ENCODE assay signal across 19 cellular contexts in the genomic region with DNA sequence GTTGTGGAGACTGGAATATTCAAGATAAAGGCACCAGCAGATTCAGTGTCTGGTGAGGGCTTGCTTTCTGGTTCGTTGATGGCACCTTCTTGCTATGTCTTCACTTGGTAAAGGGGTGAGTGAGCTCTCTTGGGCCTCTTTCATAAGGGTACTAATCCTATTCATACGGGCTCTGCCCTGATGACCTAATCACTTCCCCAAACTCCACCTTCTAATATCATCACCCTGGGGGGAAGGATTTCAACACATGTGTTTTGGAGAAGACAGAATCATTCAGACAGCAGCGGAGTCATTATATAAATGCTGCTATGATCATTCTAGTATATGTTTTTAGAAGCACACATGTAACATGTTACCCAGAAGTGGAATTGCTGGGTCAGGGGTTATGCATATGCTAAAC.
"Had no signal": no experiment of that assay in that cellular context is flagged by ENCODE, and none has a peak within 500 bp of the region (broad histone marks: within the 10 kb centered on the region; RNA-seq: fewer than 3 reads in every experiment).

No MANE protein-coding gene starts in this region.

- ATAC-seq: esophagus mucosa, gastroesophageal sphincter, lower lobe of right lung, natural killer cell, right cardiac atrium had no signal

- H3K9me3 ChIP-seq: gastroesophageal sphincter, lower lobe of right lung had no signal

- H3K9me3 Mint-ChIP-seq: memory B cell had no signal

- H3K27ac Mint-ChIP-seq: immature natural killer cell, memory B cell, mesothelial cell of epicardium, natural killer cell, progenitor cell of endocrine pancreas, type B pancreatic cell had no signal

- H3K36me3 Mint-ChIP-seq: immature natural killer cell, memory B cell, natural killer cell had no signal

- H3K4me1 ChIP-seq: gastroesophageal sphincter, left ventricle myocardium inferior, lower lobe of right lung had no signal

- H3K27ac ChIP-seq: coronary artery, gastroesophageal sphincter, left ventricle myocardium inferior, lower lobe of right lung had no signal

- H3K4me3 Mint-ChIP-seq: immature natural killer cell, memory B cell, mesothelial cell of epicardium, natural killer cell, neural crest cell, type B pancreatic cell had no signal

- H3K4me3 ChIP-seq: coronary artery, gastroesophageal sphincter, left ventricle myocardium inferior, lower lobe of right lung had no signal

- H3K4me1 Mint-ChIP-seq: immature natural killer cell, memory B cell, mesothelial cell of epicardium, natural killer cell had no signal

- H3K27me3 ChIP-seq: gastroesophageal sphincter had no signal

- H3K27me3 Mint-ChIP-seq: memory B cell, progenitor cell of endocrine pancreas, type B pancreatic cell had no signal

- DNase-seq: effector CD4-positive, alpha-beta T cell; foreskin fibroblast; glutamatergic neuron; immature natural killer cell; left ventricle myocardium inferior; lower lobe of right lung; natural killer cell; right cardiac atrium; small intestine; stimulated activated CD4-positive, alpha-beta T cell treated with anti-CD3 and anti-CD28 coated beads, Interleukin-12 subunit alpha, Interleukin-12 subunit beta, amount 100 ng/mL, for 4 hours; stimulated activated naive CD4-positive, alpha-beta T cell treated with Interleukin-2 at 50 U/mL for 16 hours had no signal

- H3K36me3 ChIP-seq: gastroesophageal sphincter, left ventricle myocardium inferior, lower lobe of right lung had no signal
